Comparison of ENCODE assay signal across 8 cellular contexts in the genomic region with DNA sequence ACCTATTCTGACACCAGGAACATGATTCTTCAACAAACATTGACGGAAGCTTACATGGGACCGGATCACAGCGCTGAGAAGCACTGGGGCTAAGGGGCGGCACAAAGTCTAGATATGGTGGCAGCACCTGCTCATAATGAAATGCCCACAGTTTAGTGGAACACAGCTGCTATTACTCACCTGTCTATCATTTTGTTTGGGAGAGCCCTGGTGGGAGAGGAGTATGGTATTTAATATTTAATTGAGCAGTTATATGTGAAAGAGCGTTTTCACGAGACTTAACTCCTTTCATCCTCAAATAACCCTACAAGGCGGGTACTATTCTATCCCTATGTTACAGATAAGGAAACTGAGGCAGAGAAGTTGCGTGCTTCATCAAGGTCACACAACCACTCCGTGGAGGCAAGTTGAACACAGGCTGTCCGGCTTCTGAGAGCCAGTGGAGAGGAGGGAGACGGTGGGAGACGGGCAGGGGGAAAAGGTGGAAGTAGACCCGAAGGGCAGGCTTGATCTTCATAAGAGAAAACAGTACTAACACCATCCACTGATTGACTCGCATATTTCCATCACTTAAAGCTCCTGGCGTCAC. TPM values are rescaled to one million over a fixed set of nuclear protein-coding genes. Genes with fewer than 3 reads are reported as not detected.
DNase-seq lines count a peak whose midpoint lies in the region; ATAC-seq, FAIRE-seq and TF ChIP-seq lines count a peak whose summit lies in the region.

No MANE protein-coding gene starts in this region.

- peaks cover 30% of the 10 kb centered on the region for H3K36me3 Mint-ChIP-seq in activated CD4-positive, alpha-beta memory T cell treated with anti-CD3 and anti-CD28 coated beads, Interleukin-2, amount 10 ng/mL, durations not matched to agents 7 days and 5 days (ENCODE audit: low read depth)
- peaks cover 15% of the 10 kb centered on the region for H3K36me3 Mint-ChIP-seq in stimulated activated memory B cell treated with anti-CD40 and anti-IgM and Interleukin-4, amounts not matched to agents 10 μg/mL and 1 μg/mL and 100 μg/mL, for 72 hours

- DNase-seq in A549 (ENCODE audit: low read depth in 1 of 2, low spot score in 1 of 2): no peak
- no peak for DNase-seq in activated CD4-positive, alpha-beta memory T cell treated with anti-CD3 and anti-CD28 coated beads, Interleukin-2, amount 10 ng/mL, durations not matched to agents 7 days and 5 days
- no peak for DNase-seq in hepatocyte (ENCODE audit: low spot score)
- DNase-seq in GM03348 (ENCODE audit: low spot score): no peak
- DNase-seq in T-helper 9 cell: no peak

- ATAC-seq in A549: peak; percentile 46 to 58
- ATAC-seq in GM18909 (IDR thresholded peaks at IDR 0.05; ENCODE audit: poor library complexity, unreplicated experiment): peak; percentile 19
- ATAC-seq in HG03139 (IDR thresholded peaks at IDR 0.05; ENCODE audit: unreplicated experiment): peak; percentile 8
- ATAC-seq in stimulated activated memory B cell treated with anti-CD40 and anti-IgM and Interleukin-4, amounts not matched to agents 10 μg/mL and 1 μg/mL and 100 μg/mL, for 72 hours: peak; percentile 40

- no peaks in the 10 kb centered on the region for H3K9me2 ChIP-seq in hepatocyte (replicated peaks; ENCODE audit: insufficient read depth)

- FAIRE-seq in A549 (lab: Jason Lieb, UNC): no peak

- H3K9me3 Mint-ChIP-seq in activated CD4-positive, alpha-beta memory T cell treated with anti-CD3 and anti-CD28 coated beads, Interleukin-2, amount 10 ng/mL, durations not matched to agents 7 days and 5 days: no peaks in the 10 kb centered on the region
- no peaks in the 10 kb centered on the region for H3K9me3 Mint-ChIP-seq in stimulated activated memory B cell treated with anti-CD40 and anti-IgM and Interleukin-4, amounts not matched to agents 10 μg/mL and 1 μg/mL and 100 μg/mL, for 72 hours

- 35% methylated on average over 15 of the region's 15 CpGs for WGBS in A549 (ENCODE audit: missing lambda C conversion rate)
- WGBS in hepatocyte (ENCODE audit: low lambda C conversion rate, missing lambda C conversion rate): 63% methylated on average over 15 of the region's 15 CpGs

- peaks cover 17% of the 10 kb centered on the region; the same call in 2 of the 3 replicates for H3K4me1 ChIP-seq in A549
- peaks cover 11% of the 10 kb centered on the region for H3K4me1 ChIP-seq in hepatocyte (ENCODE audit: insufficient read depth)

- peaks cover 36% of the 10 kb centered on the region for H3K4me1 Mint-ChIP-seq in activated CD4-positive, alpha-beta memory T cell treated with anti-CD3 and anti-CD28 coated beads, Interleukin-2, amount 10 ng/mL, durations not matched to agents 7 days and 5 days
- peaks cover 39% of the 10 kb centered on the region for H3K4me1 Mint-ChIP-seq in stimulated activated memory B cell treated with anti-CD40 and anti-IgM and Interleukin-4, amounts not matched to agents 10 μg/mL and 1 μg/mL and 100 μg/mL, for 72 hours

- no peaks in the 10 kb centered on the region for H4K20me1 ChIP-seq in hepatocyte (ENCODE audit: insufficient read depth, poor library complexity, severe bottlenecking)

- H3K27me3 ChIP-seq in hepatocyte: no peaks in the 10 kb centered on the region

- no peaks in the 10 kb centered on the region for H3K36me3 ChIP-seq in hepatocyte (replicated peaks; ENCODE audit: insufficient read depth, low read depth)

- TF ChIP-seq EP300 in A549 (IDR thresholded peaks at IDR 0.05): no peak

- H3K4me3 Mint-ChIP-seq in activated CD4-positive, alpha-beta memory T cell treated with anti-CD3 and anti-CD28 coated beads, Interleukin-2, amount 10 ng/mL, durations not matched to agents 7 days and 5 days: peak overlapping the region; percentile 93
- H3K4me3 Mint-ChIP-seq in stimulated activated memory B cell treated with anti-CD40 and anti-IgM and Interleukin-4, amounts not matched to agents 10 μg/mL and 1 μg/mL and 100 μg/mL, for 72 hours: peak overlapping the region; percentile 94

- H3K4me3 ChIP-seq in A549 (peak overlapping the region; percentile 80), hepatocyte (peak overlapping the region; percentile 34)

- CTCF ChIA-PET in A549 (lab: Yijun Ruan, JAX): interaction anchor here (0.9 to 2.1 kb wide), 7 partner anchors 12 to 134 kb away, joined by 3 to 6 read pairs (median 4); no protein-coding TSS in a partner anchor
- CTCF ChIA-PET in activated CD4-positive, alpha-beta memory T cell treated with anti-CD3 and anti-CD28 coated beads, Interleukin-2, amount 10 ng/mL, durations not matched to agents 7 days and 5 days (lab: Charles Lee): interaction anchor here (1.2 to 1.3 kb wide), 2 partner anchors 20 to 190 kb away, joined by 4 read pairs; partner anchors contain the start of genes EXOC8 and SPRTN

- TF ChIP-seq RAD21 in A549 (conservative IDR thresholded peaks at IDR 0.05 in 1 of 2, IDR thresholded peaks at IDR 0.05 in 1 of 2): no peak

- H3K79me2 ChIP-seq in hepatocyte: peaks cover 37% of the 10 kb centered on the region

- H2AFZ ChIP-seq in hepatocyte: peak overlapping the region; percentile 83

- H3K27me3 Mint-ChIP-seq in activated CD4-positive, alpha-beta memory T cell treated with anti-CD3 and anti-CD28 coated beads, Interleukin-2, amount 10 ng/mL, durations not matched to agents 7 days and 5 days: no peaks in the 10 kb centered on the region
- no peaks in the 10 kb centered on the region for H3K27me3 Mint-ChIP-seq in stimulated activated memory B cell treated with anti-CD40 and anti-IgM and Interleukin-4, amounts not matched to agents 10 μg/mL and 1 μg/mL and 100 μg/mL, for 72 hours

- H3K9me3 ChIP-seq in A549 (no peaks in the 10 kb centered on the region), hepatocyte (ENCODE audit: low read depth) (no peaks in the 10 kb centered on the region)

- POLR2A ChIA-PET in A549 (lab: Yijun Ruan, JAX): interaction anchor here (0.7 to 1.0 kb wide), 2 partner anchors 170 to 186 kb away, joined by 3 to 5 read pairs; no protein-coding TSS in a partner anchor
- POLR2A ChIA-PET in activated CD4-positive, alpha-beta memory T cell treated with anti-CD3 and anti-CD28 coated beads, Interleukin-2, amount 10 ng/mL, durations not matched to agents 7 days and 5 days (lab: Charles Lee): interaction anchor here (0.6 to 2.6 kb wide), 5 partner anchors 32 to 190 kb away, joined by 3 to 15 read pairs (median 4); partner anchors contain the start of genes EGLN1, EXOC8 and SPRTN

- TF ChIP-seq POLR2A in A549 (IDR thresholded peaks at IDR 0.05; ENCODE audit: low read length): no peak

- peak overlapping the region; percentile 79 for H3K4me2 ChIP-seq in A549
- H3K4me2 ChIP-seq in hepatocyte: peak overlapping the region; percentile 78

- H3K27ac Mint-ChIP-seq in activated CD4-positive, alpha-beta memory T cell treated with anti-CD3 and anti-CD28 coated beads, Interleukin-2, amount 10 ng/mL, durations not matched to agents 7 days and 5 days: peak overlapping the region; percentile 95
- H3K27ac Mint-ChIP-seq in stimulated activated memory B cell treated with anti-CD40 and anti-IgM and Interleukin-4, amounts not matched to agents 10 μg/mL and 1 μg/mL and 100 μg/mL, for 72 hours: peak overlapping the region; percentile 99

- TF ChIP-seq CTCF in A549 (IDR thresholded peaks at IDR 0.05) (no peak), hepatocyte (IDR thresholded peaks at IDR 0.05; ENCODE audit: poor library complexity) (no peak)

- peak overlapping the region; percentile 77 to 98 for H3K27ac ChIP-seq in A549
- H3K27ac ChIP-seq in hepatocyte: peak overlapping the region; percentile 93

TF ChIP-seq in A549, 52 proteins besides CTCF, POLR2A, EP300 and RAD21 (continues in another document):
- TF ChIP-seq CBX2 (IDR thresholded peaks at IDR 0.05; ENCODE audit: borderline replicate concordance, low read depth): no peak
- TF ChIP-seq CHD2 (IDR thresholded peaks at IDR 0.05; ENCODE audit: low read length, partially characterized antibody): no peak
- no peak for TF ChIP-seq HOXB13 (CRISPR knock-in tag; IDR thresholded peaks at IDR 0.05; ENCODE audit: low read depth)
- no peak for TF ChIP-seq ZFP36 (IDR thresholded peaks at IDR 0.05; ENCODE audit: borderline replicate concordance, partially characterized antibody)
- TF ChIP-seq CHD4 (IDR thresholded peaks at IDR 0.05; ENCODE audit: borderline replicate concordance): no peak
- TF ChIP-seq BCL3 (IDR thresholded peaks at IDR 0.05): no peak
- TF ChIP-seq GATA3 (IDR thresholded peaks at IDR 0.05; ENCODE audit: borderline replicate concordance): no peak
- no peak for TF ChIP-seq TP53 (CRISPR knock-in tag; IDR thresholded peaks at IDR 0.05)
- no peak for TF ChIP-seq HMGXB4 (CRISPR knock-in tag; IDR thresholded peaks at IDR 0.05; ENCODE audit: borderline replicate concordance)

RNA-seq across cellular contexts. Expression of gene TSNAX, which starts 0.8 kb away (rescaled TPM):
- polyA plus RNA-seq in A549 (2011; rRNA removed) (45.0 and 58.3 TPM in 2 replicates), A549 (2017; fragmentation: RNase III; extraction: RNeasy Plus Mini Kit Qiagen cat#74134 plus additional on column Dnase treatment) (48.5 to 51.9 TPM (median 51.4 TPM) in 3 replicates), hepatocyte (26.8 and 32.5 TPM in 2 replicates)
- polyA plus RNA-seq in A549 (2012; cell fraction: cytosol; rRNA removed): 14.2 and 15.8 TPM in 2 replicates
- 7.4 and 9.0 TPM in 2 replicates for polyA plus RNA-seq in A549 (2012; cell fraction: nucleus; rRNA removed)
- 36.6 and 38.1 TPM in 2 replicates for polyA minus RNA-seq in A549 (2011; rRNA and poly(A)+ RNA removed)
- total RNA-seq in activated CD4-positive, alpha-beta memory T cell treated with anti-CD3 and anti-CD28 coated beads, Interleukin-2, amount 10 ng/mL, durations not matched to agents 7 days and 5 days: 10 to 100 TPM; 44.4 to 48.7 TPM
- 32.3 and 42.2 TPM in 2 replicates for total RNA-seq in hepatocyte
